8 cellular contexts compared by ENCODE assay signal in the genomic region with DNA sequence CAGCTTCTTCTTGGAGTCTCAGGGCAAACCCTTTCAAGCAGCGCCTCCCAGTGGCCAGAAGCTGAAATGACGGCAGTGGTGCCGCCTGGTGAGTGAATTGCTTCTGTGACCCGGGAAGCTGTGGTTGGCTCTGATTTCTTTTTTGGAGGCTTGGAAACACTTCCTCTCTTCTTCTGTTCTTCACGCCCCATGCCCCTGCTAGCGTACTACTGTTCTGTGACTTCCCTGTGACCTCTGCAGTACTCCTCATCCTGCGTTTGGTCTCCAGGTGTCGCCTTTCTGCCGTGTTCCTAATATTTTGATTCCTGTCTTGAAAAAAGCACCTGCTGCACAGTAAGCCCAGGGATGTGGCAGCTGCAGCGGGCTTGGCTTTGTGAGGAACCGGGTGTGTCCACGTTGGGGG.
DNase-seq lines count a peak whose midpoint lies in the region; TF ChIP-seq lines count a peak whose summit lies in the region.
"Not testable (repeated sequence)": the region's sequence is repeated elsewhere in the genome, so short reads cannot be mapped to it uniquely, and the experiment has no call there.

No MANE protein-coding gene starts in this region.

- peak; percentile 78 for TF ChIP-seq CTCF in 22Rv1 (IDR thresholded peaks at IDR 0.05)
- peak; percentile 60 for TF ChIP-seq CTCF in GM12864 (IDR thresholded peaks at IDR 0.05; ENCODE audit: low read depth, low read length, missing control alignments)
- TF ChIP-seq CTCF in NB4 (IDR thresholded peaks at IDR 0.05; ENCODE audit: low read depth, low read length), result peak; percentile 38
- peak; percentile 25 to 81 (median 66) for TF ChIP-seq CTCF in dorsolateral prefrontal cortex (IDR thresholded peaks at IDR 0.05 in 54 of 56, conservative IDR thresholded peaks at IDR 0.05 in 2 of 56; ENCODE audit: low read depth in 1 of 56, partially characterized antibody in 56 of 56)

- intact Hi-C loops in dorsolateral prefrontal cortex (cut with DNase I), result not testable (repeated sequence)

- not testable (repeated sequence) for DNase-seq in GM12864 (ENCODE audit: low read depth)
- DNase-seq in NB4 (ENCODE audit: low read depth) (peak; percentile 64), RKO (ENCODE audit: low spot score) (peak; percentile 34), activated T-cell treated with anti-CD3 and anti-CD28 coated beads for 4 hours (peak; percentile 12), dorsolateral prefrontal cortex (peak; percentile 45 to 81 (median 63)), islet precursor cell (peak; percentile 80), retina (peak; percentile 53)

- H3K27ac ChIP-seq in 22Rv1, dorsolateral prefrontal cortex: not testable (repeated sequence)

- TF ChIP-seq POLR2A in NB4 (IDR thresholded peaks at IDR 0.05; ENCODE audit: extremely low read depth, insufficient read length), result not testable (repeated sequence)

- H3K27me3 ChIP-seq in dorsolateral prefrontal cortex, result not testable (repeated sequence)

- H3K4me3 ChIP-seq in GM12864 (ENCODE audit: low read depth, low read length); NB4 (ENCODE audit: low read depth, low read length): not testable (repeated sequence)
- peak overlapping the region in 1 of 59 donors; percentile 15 for H3K4me3 ChIP-seq in dorsolateral prefrontal cortex
